ENCODE assay signal across 10 cellular contexts in the genomic region with DNA sequence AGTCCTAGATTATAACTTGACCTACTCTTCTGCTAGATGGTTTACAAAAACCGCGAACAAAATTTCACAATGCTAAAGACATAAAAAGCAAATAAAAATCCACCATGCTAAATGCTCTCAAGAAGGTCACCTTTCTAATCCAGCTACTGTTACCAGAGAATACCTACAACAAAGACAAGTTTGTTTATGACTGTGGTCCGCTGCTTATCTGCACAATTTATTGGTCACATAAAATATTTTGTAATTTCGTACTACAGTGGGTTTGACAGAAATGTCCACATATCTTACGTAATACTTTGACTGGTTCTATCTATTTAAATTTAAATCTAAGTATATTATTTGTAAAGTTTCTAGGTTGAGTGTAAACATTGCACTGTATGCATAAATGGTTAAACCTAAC.
"Had no signal": no experiment of that assay in that cellular context is flagged by ENCODE, and none has a peak within 500 bp of the region (broad histone marks: within the 10 kb centered on the region; RNA-seq: fewer than 3 reads in every experiment).

No MANE protein-coding gene starts in this region.

- H3K4me3 Mint-ChIP-seq: activated CD4-positive, alpha-beta memory T cell treated with anti-CD3 and anti-CD28 coated beads, Interleukin-2, amount 10 ng/mL, durations not matched to agents 7 days and 5 days; activated CD4-positive, alpha-beta T cell treated with anti-CD3 and anti-CD28 coated beads for 36 hours; immature natural killer cell; naive thymus-derived CD4-positive, alpha-beta T cell; stimulated activated effector memory CD8-positive, alpha-beta T cell treated with anti-CD3 and anti-CD28 coated beads, Interleukin-12 subunit alpha, Interleukin-12 subunit beta, amount 100 ng/mL, for 72 hours had no signal

- H3K27ac Mint-ChIP-seq: activated CD4-positive, alpha-beta memory T cell treated with anti-CD3 and anti-CD28 coated beads, Interleukin-2, amount 10 ng/mL, durations not matched to agents 7 days and 5 days; activated CD4-positive, alpha-beta T cell treated with anti-CD3 and anti-CD28 coated beads for 36 hours; immature natural killer cell; naive thymus-derived CD4-positive, alpha-beta T cell; stimulated activated effector memory CD8-positive, alpha-beta T cell treated with anti-CD3 and anti-CD28 coated beads, Interleukin-12 subunit alpha, Interleukin-12 subunit beta, amount 100 ng/mL, for 72 hours had no signal

- H3K4me1 Mint-ChIP-seq: activated CD4-positive, alpha-beta memory T cell treated with anti-CD3 and anti-CD28 coated beads, Interleukin-2, amount 10 ng/mL, durations not matched to agents 7 days and 5 days; activated CD4-positive, alpha-beta T cell treated with anti-CD3 and anti-CD28 coated beads for 36 hours; stimulated activated effector memory CD8-positive, alpha-beta T cell treated with anti-CD3 and anti-CD28 coated beads, Interleukin-12 subunit alpha, Interleukin-12 subunit beta, amount 100 ng/mL, for 72 hours had no signal

- ATAC-seq: activated CD4-positive, alpha-beta T cell treated with anti-CD3 and anti-CD28 coated beads for 36 hours; esophagus mucosa; left colon; naive thymus-derived CD4-positive, alpha-beta T cell; stimulated activated effector memory CD8-positive, alpha-beta T cell treated with anti-CD3 and anti-CD28 coated beads, Interleukin-12 subunit alpha, Interleukin-12 subunit beta, amount 100 ng/mL, for 72 hours had no signal

- H3K9me3 Mint-ChIP-seq: immature natural killer cell had no signal

- H3K36me3 Mint-ChIP-seq: naive thymus-derived CD4-positive, alpha-beta T cell; stimulated activated effector memory CD8-positive, alpha-beta T cell treated with anti-CD3 and anti-CD28 coated beads, Interleukin-12 subunit alpha, Interleukin-12 subunit beta, amount 100 ng/mL, for 72 hours had no signal

- DNase-seq: activated CD4-positive, alpha-beta memory T cell treated with anti-CD3 and anti-CD28 coated beads, Interleukin-2, amount 10 ng/mL, durations not matched to agents 7 days and 5 days; activated CD4-positive, alpha-beta T cell treated with anti-CD3 and anti-CD28 coated beads for 36 hours; activated CD8-positive, alpha-beta memory T cell treated with anti-CD3 and anti-CD28 coated beads, Interleukin-2, amount 50 U/mL, for 4 hours; immature natural killer cell; left colon; naive thymus-derived CD4-positive, alpha-beta T cell; posterior cingulate gyrus; thyroid gland had no signal

- H3K27me3 Mint-ChIP-seq: activated CD4-positive, alpha-beta memory T cell treated with anti-CD3 and anti-CD28 coated beads, Interleukin-2, amount 10 ng/mL, durations not matched to agents 7 days and 5 days; activated CD4-positive, alpha-beta T cell treated with anti-CD3 and anti-CD28 coated beads for 36 hours; naive thymus-derived CD4-positive, alpha-beta T cell had no signal
